ENCODE assay signal across 8 cellular contexts in genomic region chr3:41881233-41881821, GRCh38.
DNase-seq lines count a peak whose midpoint lies in the region; ATAC-seq and TF ChIP-seq lines count a peak whose summit lies in the region.

No MANE protein-coding gene starts in this region.

- BruUV-seq in A673 (replicated peaks; lab: Mats Ljungman, UMichigan), result no TSS peak

- ATAC-seq in mucosa of descending colon (no peak), GM21360 (IDR thresholded peaks at IDR 0.05; ENCODE audit: unreplicated experiment) (no peak), HG02981 (IDR thresholded peaks at IDR 0.05; ENCODE audit: unreplicated experiment) (no peak)

- H3K9me3 ChIP-seq in A673 (ENCODE audit: low read depth, low read length, poor library complexity, severe bottlenecking) (no peaks in the 10 kb centered on the region), mucosa of descending colon (no peaks in the 10 kb centered on the region)

- TF ChIP-seq CTCF in A673 (conservative IDR thresholded peaks at IDR 0.05; ENCODE audit: low read depth, low read length) (peak; percentile 56), GM10248 (IDR thresholded peaks at IDR 0.05; ENCODE audit: control extremely low read depth, extremely low read depth, low read depth, missing control alignments) (peak; percentile 68), choroid plexus epithelial cell (conservative IDR thresholded peaks at IDR 0.05; ENCODE audit: low read depth, low read length) (peak; percentile 57), mucosa of descending colon (IDR thresholded peaks at IDR 0.05) (peak; percentile 45)

- H3K27me3 ChIP-seq in A673 (replicated peaks; ENCODE audit: insufficient read depth, low read depth, low read length, poor library complexity), result no peaks in the 10 kb centered on the region

- peak; percentile 28 for DNase-seq in A673 (ENCODE audit: low spot score)
- DNase-seq in GM10248 (ENCODE audit: extremely low spot score), result peak; percentile 31
- DNase-seq in NCI-H345 treated with DMSO at 0.1 percent for 48 hours (lab: John Stamatoyannopoulos, UW; ENCODE audit: unreplicated experiment), result peak; percentile 3
- peak; percentile 68 for DNase-seq in choroid plexus epithelial cell (ENCODE audit: low read depth)
- DNase-seq in mucosa of descending colon, result peak in 1 of 3 donors; percentile 62
- no peak for DNase-seq in occipital lobe (lab: John Stamatoyannopoulos, UW)

- no peak overlapping the region for H3K4me3 ChIP-seq in A673 (ENCODE audit: low read depth, low read length, poor library complexity, severe bottlenecking)
- H3K4me3 ChIP-seq in choroid plexus epithelial cell (ENCODE audit: low read depth, low read length), result no peak overlapping the region
- no peak overlapping the region for H3K4me3 ChIP-seq in mucosa of descending colon

- no peak overlapping the region for H3K27ac ChIP-seq in A673 (ENCODE audit: low read depth, low read length, poor library complexity, severe bottlenecking)

- CTCF ChIA-PET in A673 (lab: Charles Lee) (no interaction called here), GM10248 (lab: Yijun Ruan, JAX) (interaction anchor here (0.8 to 10.5 kb wide), 9 partner anchors 8 to 1573 kb away, joined by 3 to 146 read pairs (median 4); no protein-coding TSS in a partner anchor)

- H3K36me3 ChIP-seq in A673 (ENCODE audit: insufficient read depth, low read length, poor library complexity, severe bottlenecking) (no peaks in the 10 kb centered on the region), mucosa of descending colon (ENCODE audit: low read depth) (no peaks in the 10 kb centered on the region)

- POLR2A ChIA-PET in A673 (lab: Charles Lee; ENCODE audit: low non-redundant PET) (no interaction called here), GM10248 (lab: Yijun Ruan, JAX) (no interaction called here)

- H3K4me1 ChIP-seq in A673 (ENCODE audit: insufficient read depth, low read length, poor library complexity, severe bottlenecking) (no peaks in the 10 kb centered on the region), mucosa of descending colon (ENCODE audit: low read depth) (no peaks in the 10 kb centered on the region)

- intact Hi-C loops in A673 (cut with micrococcal nuclease; ENCODE audit: unreplicated experiment), result loop anchor here (2.0 to 5.0 kb wide), 2 partner anchors 1301 to 1554 kb away; no protein-coding TSS in a partner anchor
- intact Hi-C loops in mucosa of descending colon (cut with DNase I, micrococcal nuclease), result loop anchor here (2.0 to 10.0 kb wide), 3 partner anchors 1297 to 1557 kb away; no protein-coding TSS in a partner anchor
